Comparison of ENCODE assay signal across 8 cellular contexts in genomic region chr2:189466656-189467055, GRCh38. TPM values are rescaled to one million over a fixed set of nuclear protein-coding genes. Genes with fewer than 3 reads are reported as not detected.
DNase-seq lines count a peak whose midpoint lies in the region; ATAC-seq and TF ChIP-seq lines count a peak whose summit lies in the region.

No MANE protein-coding gene starts in this region.

- peak; percentile 59 for DNase-seq in NCI-H82 (lab: John Stamatoyannopoulos, UW)
- no peak for DNase-seq in NCI-H82 treated with DMSO at 0.1 percent for 48 hours (lab: John Stamatoyannopoulos, UW; ENCODE audit: unreplicated experiment)
- DNase-seq in NCI-H2227 treated with DMSO at 0.1 percent for 48 hours (lab: John Stamatoyannopoulos, UW), result peak; percentile 36
- DNase-seq in dermis blood vessel endothelial cell, result peak; percentile 62
- no peak for DNase-seq in activated T-cell treated with anti-CD3 and anti-CD28 coated beads, Interleukin-2, amount 50 U/mL, for 48 hours
- DNase-seq in NCI-H1105 (lab: John Stamatoyannopoulos, UW), result no peak

- TF ChIP-seq CTCF in nephron (IDR thresholded peaks at IDR 0.05; ENCODE audit: unreplicated experiment in 3 of 3), result peak; percentile 56 to 69 (median 60)

- no peak overlapping the region for H3K4me3 Mint-ChIP-seq in nephron

- no peaks in the 10 kb centered on the region for H3K9me3 Mint-ChIP-seq in nephron

- no peaks in the 10 kb centered on the region for H3K27me3 Mint-ChIP-seq in nephron (ENCODE audit: low read depth)

- H3K4me1 Mint-ChIP-seq in nephron, result no peaks in the 10 kb centered on the region

- peak overlapping the region in 2 of 3 experiments; percentile 26 to 37 for H3K27ac Mint-ChIP-seq in nephron

- no peak for ATAC-seq in HG03135 (IDR thresholded peaks at IDR 0.05; ENCODE audit: unreplicated experiment)

- peaks cover 82% of the 10 kb centered on the region for H3K36me3 Mint-ChIP-seq in nephron (ENCODE audit: low read depth)

RNA-seq across cellular contexts. Expression of gene WDR75, which starts 25.4 kb away (rescaled TPM):
- 45.6 and 49.9 TPM in 2 replicates for total RNA-seq in dermis blood vessel endothelial cell

Comparison
In these comparisons a context has a peak if more than half of its experiments do, and no peak if none do; other contexts are left out.
1. DNase-seq: peak in NCI-H82 (single experiment), NCI-H2227 treated with DMSO at 0.1 percent for 48 hours (single experiment) and dermis blood vessel endothelial cell (single experiment); none in NCI-H82 treated with DMSO at 0.1 percent for 48 hours (single experiment), activated T-cell treated with anti-CD3 and anti-CD28 coated beads, Interleukin-2, amount 50 U/mL, for 48 hours (0 of 2) and NCI-H1105 (single experiment).